Comparison of ENCODE assay signal across 32 cellular contexts in genomic region chr7:100779359-100779758, GRCh38. TPM values are rescaled to one million over a fixed set of nuclear protein-coding genes. Genes with fewer than 3 reads are reported as not detected.
"Had no signal": no experiment of that assay in that cellular context is flagged by ENCODE, and none has a peak within 500 bp of the region (broad histone marks: within the 10 kb centered on the region; RNA-seq: fewer than 3 reads in every experiment).

No MANE protein-coding gene starts in this region.

- ATAC-seq: activated CD8-positive, alpha-beta memory T cell treated with anti-CD3 and anti-CD28 coated beads, Interleukin-2, amount 10 ng/mL, durations not matched to agents 7 days and 5 days; activated naive CD8-positive, alpha-beta T cell treated with anti-CD3 and anti-CD28 coated beads, Interleukin-2, amount 50 U/mL, for 24 hours; Panc1 had no signal

- H3K27ac ChIP-seq: brain microvascular endothelial cell, WERI-Rb-1 had no signal

- DNase-seq: activated CD4-positive, alpha-beta memory T cell treated with anti-CD3 and anti-CD28 coated beads, Interleukin-2, amount 10 ng/mL, durations not matched to agents 7 days and 5 days; activated CD4-positive, alpha-beta T cell treated with anti-CD3 and anti-CD28 coated beads for 1 hour; activated CD4-positive, alpha-beta T cell treated with anti-CD3 and anti-CD28 coated beads for 48 hours; activated CD4-positive, CD25-positive, alpha-beta regulatory T cell; activated CD8-positive, alpha-beta memory T cell treated with anti-CD3 and anti-CD28 coated beads for 24 hours; activated CD8-positive, alpha-beta memory T cell treated with anti-CD3 and anti-CD28 coated beads, Interleukin-2, amount 10 ng/mL, durations not matched to agents 7 days and 5 days; activated CD8-positive, alpha-beta memory T cell treated with anti-CD3 and anti-CD28 coated beads, Interleukin-2, amount 50 U/mL, for 48 hours; activated effector memory CD4-positive, alpha-beta T cell treated with Interleukin-2 at 50 U/mL for 16 hours; activated naive CD4-positive, alpha-beta T cell treated with anti-CD3 and anti-CD28 coated beads, Interleukin-2, amount 10 ng/mL, durations not matched to agents 7 days and 5 days; activated naive CD8-positive, alpha-beta T cell treated with anti-CD3 and anti-CD28 coated beads, Interleukin-2, amount 50 U/mL, for 24 hours; activated T-cell treated with anti-CD3 and anti-CD28 coated beads, Interleukin-2, amount 50 U/mL, for 48 hours; anterior cingulate cortex; brain microvascular endothelial cell; central memory CD4-positive, alpha-beta T cell; Karpas-422; NCI-H1048; NCI-H1436 treated with DMSO at 0.1 percent for 48 hours; NCI-H1694 treated with DMSO at 0.1 percent for 48 hours; NCI-H2029; NCI-H345; NCI-H524 treated with DMSO at 0.1 percent for 48 hours; SIG-M5; T1000; WERI-Rb-1 had no signal

- H3K36me3 ChIP-seq: brain microvascular endothelial cell, WERI-Rb-1 had no signal

- H3K36me3 Mint-ChIP-seq: activated CD8-positive, alpha-beta memory T cell treated with anti-CD3 and anti-CD28 coated beads, Interleukin-2, amount 10 ng/mL, durations not matched to agents 7 days and 5 days; activated naive CD4-positive, alpha-beta T cell treated with anti-CD3 and anti-CD28 coated beads, Interleukin-2, amount 10 ng/mL, durations not matched to agents 7 days and 5 days; activated naive CD8-positive, alpha-beta T cell had no signal

- H3K4me1 Mint-ChIP-seq: activated CD4-positive, alpha-beta memory T cell treated with anti-CD3 and anti-CD28 coated beads, Interleukin-2, amount 10 ng/mL, durations not matched to agents 7 days and 5 days; activated CD8-positive, alpha-beta memory T cell treated with anti-CD3 and anti-CD28 coated beads, Interleukin-2, amount 10 ng/mL, durations not matched to agents 7 days and 5 days; activated naive CD4-positive, alpha-beta T cell treated with anti-CD3 and anti-CD28 coated beads, Interleukin-2, amount 10 ng/mL, durations not matched to agents 7 days and 5 days; activated naive CD8-positive, alpha-beta T cell treated with anti-CD3 and anti-CD28 coated beads, Interleukin-2, amount 50 U/mL, for 24 hours had no signal

- H3K27ac Mint-ChIP-seq: activated CD4-positive, alpha-beta memory T cell treated with anti-CD3 and anti-CD28 coated beads, Interleukin-2, amount 10 ng/mL, durations not matched to agents 7 days and 5 days; activated CD8-positive, alpha-beta memory T cell treated with anti-CD3 and anti-CD28 coated beads, Interleukin-2, amount 10 ng/mL, durations not matched to agents 7 days and 5 days; activated naive CD4-positive, alpha-beta T cell treated with anti-CD3 and anti-CD28 coated beads, Interleukin-2, amount 10 ng/mL, durations not matched to agents 7 days and 5 days; activated naive CD8-positive, alpha-beta T cell; activated naive CD8-positive, alpha-beta T cell treated with anti-CD3 and anti-CD28 coated beads, Interleukin-2, amount 50 U/mL, for 24 hours had no signal

- H3K4me3 Mint-ChIP-seq: activated CD4-positive, alpha-beta memory T cell treated with anti-CD3 and anti-CD28 coated beads, Interleukin-2, amount 10 ng/mL, durations not matched to agents 7 days and 5 days; activated CD8-positive, alpha-beta memory T cell treated with anti-CD3 and anti-CD28 coated beads, Interleukin-2, amount 10 ng/mL, durations not matched to agents 7 days and 5 days; activated naive CD4-positive, alpha-beta T cell treated with anti-CD3 and anti-CD28 coated beads, Interleukin-2, amount 10 ng/mL, durations not matched to agents 7 days and 5 days; activated naive CD8-positive, alpha-beta T cell; activated naive CD8-positive, alpha-beta T cell treated with anti-CD3 and anti-CD28 coated beads, Interleukin-2, amount 50 U/mL, for 24 hours had no signal

- H3K9me3 Mint-ChIP-seq: activated CD4-positive, alpha-beta memory T cell treated with anti-CD3 and anti-CD28 coated beads, Interleukin-2, amount 10 ng/mL, durations not matched to agents 7 days and 5 days; activated naive CD4-positive, alpha-beta T cell treated with anti-CD3 and anti-CD28 coated beads, Interleukin-2, amount 10 ng/mL, durations not matched to agents 7 days and 5 days; activated naive CD8-positive, alpha-beta T cell treated with anti-CD3 and anti-CD28 coated beads, Interleukin-2, amount 50 U/mL, for 24 hours had no signal

RNA-seq across cellular contexts. Expression of gene ZAN, which starts 46.0 kb away (rescaled TPM):
- total RNA-seq: activated CD4-positive, alpha-beta memory T cell treated with anti-CD3 and anti-CD28 coated beads, Interleukin-2, amount 10 ng/mL, durations not matched to agents 7 days and 5 days; activated CD8-positive, alpha-beta memory T cell treated with anti-CD3 and anti-CD28 coated beads, Interleukin-2, amount 10 ng/mL, durations not matched to agents 7 days and 5 days; MCF 10A; NCI-H460; RPMI7951; SK-MEL-5; T-helper 1 cell treated with Interleukin-12 subunit alpha and Interleukin-12 subunit beta and Interleukin-4 antibody, amounts not matched to agents 30 ng/mL and 1 ng/mL, for 36 hours; T-helper 2 cell treated with Interferon-gamma antibody and Interleukin-4, amounts not matched to agents 100 ng/mL and 5 ng/mL, for 36 hours had no signal

RNA-seq across cellular contexts. Expression of gene EPO, which starts 59.1 kb away (rescaled TPM):
- total RNA-seq: activated CD4-positive, alpha-beta memory T cell treated with anti-CD3 and anti-CD28 coated beads, Interleukin-2, amount 10 ng/mL, durations not matched to agents 7 days and 5 days; activated CD8-positive, alpha-beta memory T cell treated with anti-CD3 and anti-CD28 coated beads, Interleukin-2, amount 10 ng/mL, durations not matched to agents 7 days and 5 days; MCF 10A; NCI-H460; RPMI7951; T-helper 1 cell treated with Interleukin-12 subunit alpha and Interleukin-12 subunit beta and Interleukin-4 antibody, amounts not matched to agents 30 ng/mL and 1 ng/mL, for 36 hours; T-helper 2 cell treated with Interferon-gamma antibody and Interleukin-4, amounts not matched to agents 100 ng/mL and 5 ng/mL, for 36 hours had no signal
